18 cellular contexts compared by ENCODE assay signal in the genomic region with DNA sequence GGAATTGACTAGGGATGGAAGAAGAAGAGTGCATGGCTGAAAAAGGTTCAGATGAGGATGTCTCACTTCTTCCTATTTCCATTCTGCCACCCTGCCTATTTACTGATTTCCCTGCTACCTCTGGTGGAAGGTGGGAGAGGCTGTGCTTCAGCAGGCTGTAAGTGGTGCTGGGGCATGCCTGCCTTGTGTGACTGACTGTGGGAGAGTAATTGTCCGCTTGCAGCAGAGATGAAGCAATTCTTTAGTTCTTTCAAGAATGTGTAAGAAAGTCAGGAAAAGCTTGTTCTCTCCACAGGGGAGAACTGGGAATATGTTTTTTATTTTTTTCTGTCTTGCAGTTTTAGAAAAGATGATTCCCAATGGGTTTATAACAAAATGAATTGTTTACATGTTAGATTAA.
"Had no signal": no experiment of that assay in that cellular context is flagged by ENCODE, and none has a peak within 500 bp of the region (broad histone marks: within the 10 kb centered on the region; RNA-seq: fewer than 3 reads in every experiment).

No MANE protein-coding gene starts in this region.

- H3K27me3 ChIP-seq: cardiac muscle cell, right lobe of liver, suprapubic skin, upper lobe of left lung had no signal

- DNase-seq: activated CD4-positive, alpha-beta T cell treated with anti-CD3 and anti-CD28 coated beads, Interleukin-2, amount 10 ng/mL, durations not matched to agents 7 days and 5 days; activated CD4-positive, CD25-positive, alpha-beta regulatory T cell; activated naive CD4-positive, alpha-beta T cell treated with anti-CD3 and anti-CD28 coated beads, Interleukin-2, amount 10 ng/mL, durations not matched to agents 7 days and 5 days; activated T-cell treated with anti-CD3 and anti-CD28 coated beads for 4 hours; amygdala; foreskin melanocyte; head of caudate nucleus; left ventricle myocardium inferior; psoas muscle; right lobe of liver; stimulated activated naive CD4-positive, alpha-beta T cell treated with Interleukin-2 at 50 U/mL for 16 hours; T-helper 17 cell; upper lobe of left lung had no signal

- H3K4me3 ChIP-seq: cardiac muscle cell, left ventricle myocardium inferior, psoas muscle, right lobe of liver, suprapubic skin, upper lobe of left lung had no signal

- ATAC-seq: activated T-helper 17 cell treated with anti-CD3 and anti-CD28 coated beads, Interleukin-2, amount 50 U/mL, for 72 hours; psoas muscle; right lobe of liver; T-helper 17 cell had no signal

- H3K4me3 Mint-ChIP-seq: activated CD4-positive, alpha-beta T cell treated with anti-CD3 and anti-CD28 coated beads, Interleukin-2, amount 10 ng/mL, durations not matched to agents 7 days and 5 days; activated naive CD4-positive, alpha-beta T cell treated with anti-CD3 and anti-CD28 coated beads, Interleukin-2, amount 10 ng/mL, durations not matched to agents 7 days and 5 days; activated T-helper 17 cell treated with anti-CD3 and anti-CD28 coated beads, Interleukin-2, amount 50 U/mL, for 72 hours; memory B cell; nephron; T-helper 17 cell had no signal

- H3K4me1 ChIP-seq: left ventricle myocardium inferior, psoas muscle, right lobe of liver, suprapubic skin, upper lobe of left lung had no signal

- H3K9me3 Mint-ChIP-seq: activated CD4-positive, alpha-beta T cell treated with anti-CD3 and anti-CD28 coated beads, Interleukin-2, amount 10 ng/mL, durations not matched to agents 7 days and 5 days; activated naive CD4-positive, alpha-beta T cell treated with anti-CD3 and anti-CD28 coated beads, Interleukin-2, amount 10 ng/mL, durations not matched to agents 7 days and 5 days; activated T-helper 17 cell treated with anti-CD3 and anti-CD28 coated beads, Interleukin-2, amount 50 U/mL, for 72 hours had no signal

- H3K27ac ChIP-seq: cardiac muscle cell, left ventricle myocardium inferior, psoas muscle, right lobe of liver, suprapubic skin, upper lobe of left lung had no signal

- H3K4me1 Mint-ChIP-seq: activated CD4-positive, alpha-beta T cell treated with anti-CD3 and anti-CD28 coated beads, Interleukin-2, amount 10 ng/mL, durations not matched to agents 7 days and 5 days; activated naive CD4-positive, alpha-beta T cell treated with anti-CD3 and anti-CD28 coated beads, Interleukin-2, amount 10 ng/mL, durations not matched to agents 7 days and 5 days; activated T-helper 17 cell treated with anti-CD3 and anti-CD28 coated beads, Interleukin-2, amount 50 U/mL, for 72 hours; memory B cell; nephron; T-helper 17 cell had no signal

- H3K36me3 ChIP-seq: cardiac muscle cell, left ventricle myocardium inferior, right lobe of liver, suprapubic skin, upper lobe of left lung had no signal

- H3K36me3 Mint-ChIP-seq: activated naive CD4-positive, alpha-beta T cell treated with anti-CD3 and anti-CD28 coated beads, Interleukin-2, amount 10 ng/mL, durations not matched to agents 7 days and 5 days; memory B cell had no signal

- H3K27me3 Mint-ChIP-seq: activated CD4-positive, alpha-beta T cell treated with anti-CD3 and anti-CD28 coated beads, Interleukin-2, amount 10 ng/mL, durations not matched to agents 7 days and 5 days; activated naive CD4-positive, alpha-beta T cell treated with anti-CD3 and anti-CD28 coated beads, Interleukin-2, amount 10 ng/mL, durations not matched to agents 7 days and 5 days had no signal

- H3K27ac Mint-ChIP-seq: activated CD4-positive, alpha-beta T cell treated with anti-CD3 and anti-CD28 coated beads, Interleukin-2, amount 10 ng/mL, durations not matched to agents 7 days and 5 days; activated naive CD4-positive, alpha-beta T cell treated with anti-CD3 and anti-CD28 coated beads, Interleukin-2, amount 10 ng/mL, durations not matched to agents 7 days and 5 days; activated T-helper 17 cell treated with anti-CD3 and anti-CD28 coated beads, Interleukin-2, amount 50 U/mL, for 72 hours; memory B cell; nephron; T-helper 17 cell had no signal

- H3K9me3 ChIP-seq: psoas muscle, right lobe of liver, suprapubic skin, upper lobe of left lung had no signal
